In genomic region chr17:39666601-39667261, GRCh38 we compare ENCODE assay signal across 10 cellular contexts. TPM values are rescaled to one million over a fixed set of nuclear protein-coding genes. Genes with fewer than 3 reads are reported as not detected.
A peak's percentile ranks its signal among the peaks of the same experiment; 100 is the strongest.
DNase-seq lines count a peak whose midpoint lies in the region; ATAC-seq and TF ChIP-seq lines count a peak whose summit lies in the region.
"Had no signal": no experiment of that assay in that cellular context is flagged by ENCODE, and none has a peak within 500 bp of the region (broad histone marks: within the 10 kb centered on the region; RNA-seq: fewer than 3 reads in every experiment).

No MANE protein-coding gene starts in this region.

- H3K27ac Mint-ChIP-seq in CD8-positive, alpha-beta memory T cell: peak overlapping the region in 1 of 8 donors; percentile 72
- no peak overlapping the region for H3K27ac Mint-ChIP-seq in endothelial cell (ENCODE audit: unreplicated experiment)
- H3K27ac Mint-ChIP-seq: activated CD8-positive, alpha-beta T cell treated with anti-CD3 and anti-CD28 coated beads, Interleukin-2, amount 10 ng/mL, durations not matched to agents 7 days and 5 days had no signal

- H3K36me3 Mint-ChIP-seq in CD8-positive, alpha-beta memory T cell: peaks cover 0 to 13% (median 0%) of the 10 kb centered on the region in 3 donors
- H3K36me3 Mint-ChIP-seq in endothelial cell (ENCODE audit: low read depth, unreplicated experiment): peaks cover 5% of the 10 kb centered on the region

- no peak for DNase-seq in CD8-positive, alpha-beta memory T cell
- DNase-seq in right atrium auricular region (ENCODE audit: low spot score) (no peak), retina (peak; percentile 47), endothelial cell (ENCODE audit: low spot score) (no peak), NCI-H774 (lab: John Stamatoyannopoulos, UW) (no peak), NCI-H2171 treated with DMSO at 0.1 percent for 48 hours (lab: John Stamatoyannopoulos, UW) (no peak), AG20443 (ENCODE audit: low spot score) (no peak)
- DNase-seq: activated CD8-positive, alpha-beta T cell treated with anti-CD3 and anti-CD28 coated beads, Interleukin-2, amount 10 ng/mL, durations not matched to agents 7 days and 5 days had no signal

- H3K4me1 ChIP-seq in CD8-positive, alpha-beta memory T cell (ENCODE audit: insufficient read depth, low read length): peaks cover 6% of the 10 kb centered on the region
- H3K4me1 ChIP-seq in right atrium auricular region: peaks cover 0 to 81% of the 10 kb centered on the region in 2 donors

- H3K4me3 ChIP-seq in CD8-positive, alpha-beta memory T cell (ENCODE audit: low read length): no peak overlapping the region
- peak overlapping the region; percentile 57 to 64 for H3K4me3 ChIP-seq in right atrium auricular region

- peak overlapping the region; percentile 24 for H3K27ac ChIP-seq in CD8-positive, alpha-beta memory T cell (ENCODE audit: low read depth, low read length)
- H3K27ac ChIP-seq in right atrium auricular region: peak overlapping the region; percentile 89 to 96
- H3K27ac ChIP-seq: skin epidermis had no signal

- H3K36me3 ChIP-seq in CD8-positive, alpha-beta memory T cell (ENCODE audit: insufficient read depth, low read length): peaks cover 1% of the 10 kb centered on the region
- H3K36me3 ChIP-seq in right atrium auricular region: peaks cover 9% of the 10 kb centered on the region

- H3K9me3 ChIP-seq in CD8-positive, alpha-beta memory T cell (ENCODE audit: low read length): no peaks in the 10 kb centered on the region
- H3K9me3 ChIP-seq in right atrium auricular region: no peaks in the 10 kb centered on the region

- CTCF ChIA-PET in CD8-positive, alpha-beta memory T cell (lab: Charles Lee): interaction anchor here (1.2 to 9.1 kb wide), 7 partner anchors 12 to 314 kb away, joined by 3 to 60 read pairs (median 4); partner anchors contain the start of gene PSMD3

- peak; percentile 3; the same call in 1 of the 3 replicates for ATAC-seq in SK-N-SH treated with all-trans-retinoic acid at 6 μM for 48 hours
- ATAC-seq: activated CD8-positive, alpha-beta T cell treated with anti-CD3 and anti-CD28 coated beads, Interleukin-2, amount 10 ng/mL, durations not matched to agents 7 days and 5 days had no signal

- H3K4me3 Mint-ChIP-seq in CD8-positive, alpha-beta memory T cell: peak overlapping the region in 6 of 7 donors; percentile 12 to 57 (median 40)
- no peak overlapping the region for H3K4me3 Mint-ChIP-seq in endothelial cell (ENCODE audit: unreplicated experiment)
- H3K4me3 Mint-ChIP-seq: activated CD8-positive, alpha-beta T cell treated with anti-CD3 and anti-CD28 coated beads, Interleukin-2, amount 10 ng/mL, durations not matched to agents 7 days and 5 days had no signal

- POLR2A ChIA-PET in CD8-positive, alpha-beta memory T cell (lab: Charles Lee): interaction anchor here (0.7 to 2.3 kb wide), 2 partner anchors 21 to 85 kb away, joined by 3 to 6 read pairs; partner anchors contain the start of gene PGAP3

- no peaks in the 10 kb centered on the region for H3K9me3 Mint-ChIP-seq in CD8-positive, alpha-beta memory T cell
- no peaks in the 10 kb centered on the region for H3K9me3 Mint-ChIP-seq in endothelial cell (ENCODE audit: unreplicated experiment)

- H3K27me3 Mint-ChIP-seq in CD8-positive, alpha-beta memory T cell: peaks cover 3 to 25% of the 10 kb centered on the region in 2 donors
- H3K27me3 Mint-ChIP-seq in endothelial cell (ENCODE audit: unreplicated experiment): peaks cover 24% of the 10 kb centered on the region

- peaks cover 4 to 17% (median 6%) of the 10 kb centered on the region in 3 donors for H3K4me1 Mint-ChIP-seq in CD8-positive, alpha-beta memory T cell
- peaks cover 4% of the 10 kb centered on the region for H3K4me1 Mint-ChIP-seq in endothelial cell (ENCODE audit: unreplicated experiment)

- no peaks in the 10 kb centered on the region for H3K27me3 ChIP-seq in CD8-positive, alpha-beta memory T cell (ENCODE audit: insufficient read depth, low read length, poor library complexity, severe bottlenecking)
- H3K27me3 ChIP-seq in right atrium auricular region: no peaks in the 10 kb centered on the region

- TF ChIP-seq CTCF in right atrium auricular region (IDR thresholded peaks at IDR 0.05) (no peak), endothelial cell (IDR thresholded peaks at IDR 0.05; ENCODE audit: unreplicated experiment) (no peak)

TF ChIP-seq in SK-N-SH treated with all-trans-retinoic acid at 6 μM for 48 hours, 23 proteins besides CTCF, POLR2A, EP300 and RAD21:
- TF ChIP-seq ZNF8 (CRISPR knock-in tag; IDR thresholded peaks at IDR 0.05) (no peak), ZNF70 (CRISPR knock-in tag; IDR thresholded peaks at IDR 0.05) (no peak), TSHZ2 (CRISPR knock-in tag; IDR thresholded peaks at IDR 0.05) (no peak), TOX (CRISPR knock-in tag; IDR thresholded peaks at IDR 0.05; ENCODE audit: borderline replicate concordance) (no peak), ARNTL (CRISPR knock-in tag; IDR thresholded peaks at IDR 0.05; ENCODE audit: borderline replicate concordance, low read depth) (no peak), ESRRG (CRISPR knock-in tag; IDR thresholded peaks at IDR 0.05) (no peak), GLIS3 (CRISPR knock-in tag; IDR thresholded peaks at IDR 0.05) (no peak), CREB5 (CRISPR knock-in tag; IDR thresholded peaks at IDR 0.05; ENCODE audit: low read depth) (no peak), ZFP3 (CRISPR knock-in tag; IDR thresholded peaks at IDR 0.05) (no peak), CSDC2 (CRISPR knock-in tag; IDR thresholded peaks at IDR 0.05) (no peak)

RNA-seq across cellular contexts. Expression of gene PNMT, which starts 1.5 kb away (rescaled TPM):
- total RNA-seq in CD8-positive, alpha-beta memory T cell: not detected
- polyA plus RNA-seq in CD8-positive, alpha-beta memory T cell: 0.39 TPM
- 10 to 100 TPM; 14.9 to 26.2 TPM for total RNA-seq in right atrium auricular region
- total RNA-seq in endothelial cell (ENCODE audit: unreplicated experiment): not detected
- total RNA-seq: activated CD8-positive, alpha-beta T cell treated with anti-CD3 and anti-CD28 coated beads, Interleukin-2, amount 10 ng/mL, durations not matched to agents 7 days and 5 days had no signal

RNA-seq across cellular contexts. Expression of gene TCAP, which starts 1.6 kb away (rescaled TPM):
- total RNA-seq in CD8-positive, alpha-beta memory T cell: 1 to 10 TPM in 1 of 2 experiments, under 1 TPM in 1; 0.97 to 1.6 TPM
- polyA plus RNA-seq in CD8-positive, alpha-beta memory T cell: not detected
- total RNA-seq in right atrium auricular region (1,000 to 10,000 TPM; 3,380 to 5,284 TPM), endothelial cell (ENCODE audit: unreplicated experiment) (1.2 TPM)

RNA-seq across cellular contexts. Expression of gene PGAP3, which starts 21.1 kb away (rescaled TPM):
- total RNA-seq in CD8-positive, alpha-beta memory T cell: 10 to 100 TPM; 11.8 to 12.1 TPM
- polyA plus RNA-seq in CD8-positive, alpha-beta memory T cell: 22.4 TPM
- 10 to 100 TPM; 14.0 to 21.6 TPM for total RNA-seq in right atrium auricular region
- total RNA-seq in endothelial cell (ENCODE audit: unreplicated experiment): 11.2 TPM

RNA-seq across cellular contexts. Expression of gene STARD3, which starts 29.8 kb away (rescaled TPM):
- total RNA-seq in CD8-positive, alpha-beta memory T cell: 10 to 100 TPM; 71.4 to 74.1 TPM
- polyA plus RNA-seq in CD8-positive, alpha-beta memory T cell: 44.5 TPM
- total RNA-seq in right atrium auricular region (10 to 100 TPM; 18.5 to 22.2 TPM), endothelial cell (ENCODE audit: unreplicated experiment) (77.7 TPM)

RNA-seq across cellular contexts. Expression of gene ERBB2, which starts 33.1 kb away (rescaled TPM):
- 1 to 10 TPM; 3.6 to 3.9 TPM for total RNA-seq in CD8-positive, alpha-beta memory T cell
- 2.4 TPM for polyA plus RNA-seq in CD8-positive, alpha-beta memory T cell
- 10 to 100 TPM; 73.5 to 85.5 TPM for total RNA-seq in right atrium auricular region
- total RNA-seq in endothelial cell (ENCODE audit: unreplicated experiment): 49.0 TPM

Comparison
In these comparisons a context has a peak if more than half of its experiments do, and no peak if none do; other contexts are left out.
1. RNA of gene PNMT, which starts 1.5 kb away (total RNA-seq): 14.9 to 26.2 TPM in right atrium auricular region; not detected in CD8-positive, alpha-beta memory T cell and not detected in endothelial cell (single experiment); every median in the first group is over 10 times any median in the second.
2. RNA of gene TCAP, which starts 1.6 kb away (total RNA-seq): 3,380 to 5,284 TPM in right atrium auricular region; 0.97 to 1.6 TPM in CD8-positive, alpha-beta memory T cell and 1.2 TPM in endothelial cell (single experiment); every median in the first group is over 1,000 times any median in the second.